21 cellular contexts compared by ENCODE assay signal in genomic region chr1:214843281-214843680, GRCh38.
"Had no signal": no experiment of that assay in that cellular context is flagged by ENCODE, and none has a peak within 500 bp of the region (broad histone marks: within the 10 kb centered on the region; RNA-seq: fewer than 3 reads in every experiment).

No MANE protein-coding gene starts in this region.

- FAIRE-seq: endothelial cell of umbilical vein had no signal

- H3K9me3 ChIP-seq: colonic mucosa, suprapubic skin had no signal

- H3K27me3 ChIP-seq: colonic mucosa, neural progenitor cell, suprapubic skin had no signal

- ATAC-seq: activated CD8-positive, alpha-beta memory T cell treated with anti-CD3 and anti-CD28 coated beads, Interleukin-2, amount 10 ng/mL, durations not matched to agents 7 days and 5 days; left lobe of liver; stimulated activated naive CD8-positive, alpha-beta T cell treated with anti-CD3 and anti-CD28 coated beads, Interleukin-15, Interleukin-2, amounts not matched to agents 100 U/mL and 50 U/mL, for 24 hours had no signal

- H3K36me3 ChIP-seq: colonic mucosa, neural progenitor cell, suprapubic skin had no signal

- H3K4me1 ChIP-seq: colonic mucosa, neural progenitor cell, parathyroid adenoma, suprapubic skin had no signal

- H3K27ac ChIP-seq: colonic mucosa, neural progenitor cell, parathyroid adenoma, skin epidermis, suprapubic skin had no signal

- DNase-seq: activated CD4-positive, alpha-beta T cell treated with anti-CD3 and anti-CD28 coated beads for 1 hour; activated CD4-positive, alpha-beta T cell treated with anti-CD3 and anti-CD28 coated beads, Interleukin-2, amount 50 U/mL, for 48 hours; activated CD8-positive, alpha-beta memory T cell treated with anti-CD3 and anti-CD28 coated beads, Interleukin-2, amount 10 ng/mL, durations not matched to agents 7 days and 5 days; activated naive CD4-positive, alpha-beta T cell treated with anti-CD3 and anti-CD28 coated beads, Interleukin-2, amount 10 ng/mL, durations not matched to agents 7 days and 5 days; activated T-cell treated with anti-CD3 and anti-CD28 coated beads, Interleukin-2, amount 50 U/mL, for 1 hour; caudate nucleus; colonic mucosa; islet precursor cell; naive B cell; retina; stimulated activated CD4-positive, alpha-beta T cell treated with anti-CD3 and anti-CD28 coated beads, Interleukin-4, amount 100 ng/mL, for 4 hours; stimulated activated CD8-positive, alpha-beta memory T cell treated with anti-CD3 and anti-CD28 coated beads, Interleukin-4, amount 100 ng/mL, for 48 hours; stimulated activated naive CD8-positive, alpha-beta T cell treated with anti-CD3 and anti-CD28 coated beads, Interleukin-15, Interleukin-2, amounts not matched to agents 100 U/mL and 50 U/mL, for 24 hours; SW 1271; trophoblast cell had no signal

- H3K4me3 ChIP-seq: colonic mucosa, neural progenitor cell, skin epidermis, suprapubic skin had no signal
